9 cellular contexts compared by ENCODE assay signal in genomic region chr1:203652718-203653461, GRCh38. TPM values are rescaled to one million over a fixed set of nuclear protein-coding genes. Genes with fewer than 3 reads are reported as not detected.
DNase-seq lines count a peak whose midpoint lies in the region; ATAC-seq and TF ChIP-seq lines count a peak whose summit lies in the region.
"Had no signal": no experiment of that assay in that cellular context is flagged by ENCODE, and none has a peak within 500 bp of the region (broad histone marks: within the 10 kb centered on the region; RNA-seq: fewer than 3 reads in every experiment).

No MANE protein-coding gene starts in this region.

- H3K36me3 ChIP-seq in KOPT-K1 (ENCODE audit: insufficient read depth, low read length) (no peaks in the 10 kb centered on the region), colonic mucosa (no peaks in the 10 kb centered on the region)

- no peak for TF ChIP-seq CTCF in colonic mucosa (IDR thresholded peaks at IDR 0.05)

- H3K27ac ChIP-seq in KOPT-K1 (ENCODE audit: low read depth, low read length, poor library complexity, severe bottlenecking), result peak overlapping the region; percentile 59
- peak overlapping the region; percentile 26 for H3K27ac ChIP-seq in colonic mucosa
- H3K27ac ChIP-seq in skin epidermis, result peak overlapping the region in 17 of 21 experiments; percentile 20 to 85 (median 56)

- H3K4me3 ChIP-seq in colonic mucosa, result no peak overlapping the region
- no peak overlapping the region for H3K4me3 ChIP-seq in skin epidermis

- DNase-seq in colonic mucosa, result no peak
- no peak for DNase-seq in COLO668 (lab: John Stamatoyannopoulos, UW; ENCODE audit: unreplicated experiment)
- DNase-seq in retina, result no peak
- DNase-seq in NCI-H2081 (lab: John Stamatoyannopoulos, UW), result no peak
- no peak for DNase-seq in NCI-H345 (lab: John Stamatoyannopoulos, UW)
- DNase-seq: T-helper 9 cell had no signal

- H3K9me3 ChIP-seq in KOPT-K1 (ENCODE audit: insufficient read depth, low read length, poor library complexity, severe bottlenecking) (no peaks in the 10 kb centered on the region), colonic mucosa (no peaks in the 10 kb centered on the region)

- no peak overlapping the region for H3K9ac ChIP-seq in colonic mucosa (ENCODE audit: low read depth in 2 of 2, low read length in 2 of 2)

- ATAC-seq in GM19025 (IDR thresholded peaks at IDR 0.05; ENCODE audit: low read depth, unreplicated experiment), result peak; percentile 38

- no peaks in the 10 kb centered on the region for H3K27me3 ChIP-seq in colonic mucosa

- H3K4me1 ChIP-seq in colonic mucosa, result peaks cover 4% of the 10 kb centered on the region

- intact Hi-C loops in colonic mucosa (cut with DNase I), result no loop called here

RNA-seq across cellular contexts. Expression of gene ATP2B4, which starts 26.3 kb away (rescaled TPM):
- total RNA-seq in colonic mucosa, result 10 to 100 TPM; 10.5 to 57.6 TPM
